In genomic region chr13:102394158-102395053, GRCh38 we compare ENCODE assay signal across 8 cellular contexts. TPM values are rescaled to one million over a fixed set of nuclear protein-coding genes. Genes with fewer than 3 reads are reported as not detected.
DNase-seq lines count a peak whose midpoint lies in the region; ATAC-seq and TF ChIP-seq lines count a peak whose summit lies in the region.

No MANE protein-coding gene starts in this region.

- DNase-seq in NCI-H2196 treated with DMSO at 0.1 percent for 48 hours (lab: John Stamatoyannopoulos, UW; ENCODE audit: unreplicated experiment) = peak; percentile 68
- peak; percentile 97 for DNase-seq in activated CD4-positive, alpha-beta memory T cell treated with anti-CD3 and anti-CD28 coated beads for 36 hours
- peak; percentile 98 for DNase-seq in ecto neural progenitor cell (ENCODE audit: low spot score)
- DNase-seq in lower leg skin (ENCODE audit: low spot score in 2 of 2) = peak; percentile 94 to 98
- peak; percentile 96 for DNase-seq in stimulated activated CD4-positive, alpha-beta T cell treated with anti-CD3 and anti-CD28 coated beads, Interleukin-4, amount 100 ng/mL, for 24 hours
- no peak for DNase-seq in HT-29 (ENCODE audit: low spot score)

- POLR2A ChIA-PET in activated CD4-positive, alpha-beta memory T cell treated with anti-CD3 and anti-CD28 coated beads for 36 hours (lab: Charles Lee) = interaction anchor here (1.3 kb wide), 1 partner anchor 379 kb away, joined by 5 read pairs; the partner anchor contains the start of gene TEX30

- CTCF ChIA-PET in activated CD4-positive, alpha-beta memory T cell treated with anti-CD3 and anti-CD28 coated beads for 36 hours (lab: Charles Lee) = interaction anchor here (1.1 to 1.5 kb wide), 2 partner anchors 9 to 64 kb away, joined by 3 to 4 read pairs; no protein-coding TSS in a partner anchor

- intact Hi-C loops in activated CD4-positive, alpha-beta memory T cell treated with anti-CD3 and anti-CD28 coated beads for 36 hours (cut with micrococcal nuclease) = loop anchor here (1.0 to 2.0 kb wide), 5 partner anchors 8 to 451 kb away; partner anchors contain the start of genes FGF14, TEX30 and TPP2
- intact Hi-C loops in lower leg skin (cut with DNase I; ENCODE audit: low total_unique reads) = no loop called here

- peak overlapping the region; percentile 69 for H3K27ac Mint-ChIP-seq in activated CD4-positive, alpha-beta memory T cell treated with anti-CD3 and anti-CD28 coated beads for 36 hours

- ATAC-seq in GM18517 (IDR thresholded peaks at IDR 0.05; ENCODE audit: unreplicated experiment) (peak; percentile 93), HG03045 (IDR thresholded peaks at IDR 0.05; ENCODE audit: unreplicated experiment) (peak; percentile 98)

- H3K4me1 Mint-ChIP-seq in activated CD4-positive, alpha-beta memory T cell treated with anti-CD3 and anti-CD28 coated beads for 36 hours (ENCODE audit: low read depth) = peaks cover 21% of the 10 kb centered on the region

- TF ChIP-seq CTCF in lower leg skin (IDR thresholded peaks at IDR 0.05) = no peak

- TF ChIP-seq POLR2A in lower leg skin (IDR thresholded peaks at IDR 0.05) = no peak

- H3K36me3 Mint-ChIP-seq in activated CD4-positive, alpha-beta memory T cell treated with anti-CD3 and anti-CD28 coated beads for 36 hours = no peaks in the 10 kb centered on the region

- 0% methylated on average over 20 to 46 of the region's 72 CpGs for WGBS in lower leg skin, 2 donors

- H3K4me3 Mint-ChIP-seq in activated CD4-positive, alpha-beta memory T cell treated with anti-CD3 and anti-CD28 coated beads for 36 hours = peak overlapping the region; percentile 78

- H3K27me3 Mint-ChIP-seq in activated CD4-positive, alpha-beta memory T cell treated with anti-CD3 and anti-CD28 coated beads for 36 hours = peaks cover 10% of the 10 kb centered on the region

- H3K4me3 ChIP-seq in lower leg skin (ENCODE audit: low read depth, poor library complexity, severe bottlenecking) = peak overlapping the region; percentile 50

- no peaks in the 10 kb centered on the region for H3K9me3 Mint-ChIP-seq in activated CD4-positive, alpha-beta memory T cell treated with anti-CD3 and anti-CD28 coated beads for 36 hours

RNA-seq across cellular contexts. Expression of gene FGF14, which starts 7.4 kb away (rescaled TPM):
- not detected for total RNA-seq in activated CD4-positive, alpha-beta memory T cell treated with anti-CD3 and anti-CD28 coated beads for 36 hours
- 1 to 10 TPM in 1 of 4 donors, under 1 TPM in 3; 0.36 to 1.9 (median 0.45) TPM for total RNA-seq in lower leg skin
- not detected in 2 replicates for total RNA-seq in HT-29 (2014; rRNA removed; shearing (Covaris generic))
